Comparison of ENCODE assay signal across 28 cellular contexts in genomic region chr9:74007833-74008232, GRCh38.
"Had no signal": no experiment of that assay in that cellular context is flagged by ENCODE, and none has a peak within 500 bp of the region (broad histone marks: within the 10 kb centered on the region; RNA-seq: fewer than 3 reads in every experiment).

No MANE protein-coding gene starts in this region.

- H3K9me3 Mint-ChIP-seq: dendritic cell treated with granulocyte-macrophage colony-stimulating factor and Interleukin-4, amounts not matched to agents 40 ng/mL and 50 ng/mL, for 4 days; endodermal cell had no signal

- H3K27me3 Mint-ChIP-seq: dendritic cell treated with granulocyte-macrophage colony-stimulating factor and Interleukin-4, amounts not matched to agents 40 ng/mL and 50 ng/mL, for 4 days; effector memory CD8-positive, alpha-beta T cell had no signal

- H3K27me3 ChIP-seq: colonic mucosa, dorsolateral prefrontal cortex, esophagus muscularis mucosa, esophagus squamous epithelium, foreskin keratinocyte, gastrocnemius medialis, gastroesophageal sphincter, heart left ventricle, heart right ventricle had no signal

- H3K27ac ChIP-seq: colonic mucosa, coronary artery, dorsolateral prefrontal cortex, epithelial cell of prostate, esophagus muscularis mucosa, esophagus squamous epithelium, foreskin keratinocyte, gastrocnemius medialis, gastroesophageal sphincter, heart left ventricle, heart right ventricle had no signal

- H3K4me1 ChIP-seq: colonic mucosa, esophagus muscularis mucosa, esophagus squamous epithelium, foreskin keratinocyte, gastrocnemius medialis, gastroesophageal sphincter, heart left ventricle, heart right ventricle had no signal

- DNase-seq: colonic mucosa; cortex of kidney; dermis blood vessel endothelial cell; dorsolateral prefrontal cortex; effector CD4-positive, alpha-beta T cell; effector CD8-positive, alpha-beta T cell; effector memory CD4-positive, alpha-beta T cell; effector memory CD8-positive, alpha-beta T cell; endodermal cell; erythroblast; esophagus squamous epithelium; foreskin fibroblast; foreskin keratinocyte; foreskin melanocyte; gastrocnemius medialis; glutamatergic neuron; head of caudate nucleus; heart left ventricle; heart right ventricle had no signal

- H3K36me3 ChIP-seq: colonic mucosa, esophagus muscularis mucosa, esophagus squamous epithelium, gastrocnemius medialis, gastroesophageal sphincter, heart left ventricle, heart right ventricle had no signal

- H3K27ac Mint-ChIP-seq: dendritic cell treated with granulocyte-macrophage colony-stimulating factor and Interleukin-4, amounts not matched to agents 40 ng/mL and 50 ng/mL, for 4 days; effector memory CD8-positive, alpha-beta T cell; endodermal cell had no signal

- FAIRE-seq: colon, endometrium, endothelial cell of umbilical vein had no signal

- H3K9me3 ChIP-seq: colonic mucosa, esophagus muscularis mucosa, esophagus squamous epithelium, gastrocnemius medialis, gastroesophageal sphincter, heart left ventricle had no signal

- H3K4me3 Mint-ChIP-seq: dendritic cell treated with granulocyte-macrophage colony-stimulating factor and Interleukin-4, amounts not matched to agents 40 ng/mL and 50 ng/mL, for 4 days; effector memory CD8-positive, alpha-beta T cell; endodermal cell had no signal

- ATAC-seq: effector memory CD8-positive, alpha-beta T cell; esophagus mucosa; foreskin keratinocyte; gastrocnemius medialis; gastroesophageal sphincter; heart left ventricle; heart right ventricle had no signal

- H3K4me3 ChIP-seq: colonic mucosa, coronary artery, dorsolateral prefrontal cortex, esophagus muscularis mucosa, esophagus squamous epithelium, gastrocnemius medialis, gastroesophageal sphincter, heart left ventricle, heart right ventricle had no signal
